11 cellular contexts compared by ENCODE assay signal in genomic region chr3:179973931-179974361, GRCh38.
DNase-seq lines count a peak whose midpoint lies in the region; ATAC-seq and TF ChIP-seq lines count a peak whose summit lies in the region.
"Had no signal": no experiment of that assay in that cellular context is flagged by ENCODE, and none has a peak within 500 bp of the region (broad histone marks: within the 10 kb centered on the region; RNA-seq: fewer than 3 reads in every experiment).

No MANE protein-coding gene starts in this region.

- H2AFZ ChIP-seq in hepatocyte: peak overlapping the region; percentile 33

- peaks cover 5 to 18% (median 8%) of the 10 kb centered on the region in 10 experiments; a peak in 16 of 20 replicates for H3K4me1 ChIP-seq in BLaER1 treated with 17β-estradiol and CSF1 and Interleukin-3, amounts not matched to agents 10 nM and 100 nM
- H3K4me1 ChIP-seq in hepatocyte (ENCODE audit: insufficient read depth) (no peaks in the 10 kb centered on the region), right atrium auricular region (no peaks in the 10 kb centered on the region)

- peaks cover 4% of the 10 kb centered on the region for H3K4me1 Mint-ChIP-seq in activated T-helper 17 cell treated with anti-CD3 and anti-CD28 coated beads, Interleukin-2, amount 50 U/mL, for 72 hours

- DNase-seq in NCI-H524 (lab: John Stamatoyannopoulos, UW) (peak; percentile 95 to 97), hepatocyte (ENCODE audit: low spot score) (peak; percentile 7), right atrium auricular region (ENCODE audit: low spot score) (no peak)

- H3K4me2 ChIP-seq in BLaER1 treated with 17β-estradiol and CSF1 and Interleukin-3, amounts not matched to agents 10 nM and 100 nM: peak overlapping the region in 10 of 11 experiments; percentile 2 to 63 (median 27); a peak in 15 of 22 replicates
- peak overlapping the region; percentile 15 for H3K4me2 ChIP-seq in hepatocyte

- H3K27ac ChIP-seq in BLaER1 treated with 17β-estradiol and CSF1 and Interleukin-3, amounts not matched to agents 10 nM and 100 nM: no peak overlapping the region
- H3K27ac ChIP-seq in hepatocyte: no peak overlapping the region
- no peak overlapping the region for H3K27ac ChIP-seq in right atrium auricular region
- H3K27ac ChIP-seq: C4-2B, HL-60, VCaP had no signal

- H3K4me3 Mint-ChIP-seq in activated T-helper 17 cell treated with anti-CD3 and anti-CD28 coated beads, Interleukin-2, amount 50 U/mL, for 72 hours: no peak overlapping the region

- no peaks in the 10 kb centered on the region for H3K27me3 ChIP-seq in BLaER1 treated with 17β-estradiol and CSF1 and Interleukin-3, amounts not matched to agents 10 nM and 100 nM
- H3K27me3 ChIP-seq in hepatocyte (no peaks in the 10 kb centered on the region), right atrium auricular region (no peaks in the 10 kb centered on the region)

- H3K9me2 ChIP-seq in hepatocyte (replicated peaks; ENCODE audit: insufficient read depth): no peaks in the 10 kb centered on the region

- WGBS in hepatocyte (ENCODE audit: low lambda C conversion rate, missing lambda C conversion rate): 28% methylated on average over 4 of the region's 4 CpGs

- no peak overlapping the region for H3K9ac ChIP-seq in BLaER1 treated with 17β-estradiol and CSF1 and Interleukin-3, amounts not matched to agents 10 nM and 100 nM

- H3K36me3 Mint-ChIP-seq in activated T-helper 17 cell treated with anti-CD3 and anti-CD28 coated beads, Interleukin-2, amount 50 U/mL, for 72 hours (ENCODE audit: low read depth): no peaks in the 10 kb centered on the region

- no peak overlapping the region for H3K27ac Mint-ChIP-seq in activated T-helper 17 cell treated with anti-CD3 and anti-CD28 coated beads, Interleukin-2, amount 50 U/mL, for 72 hours

- ATAC-seq in GM21528 (IDR thresholded peaks at IDR 0.05; ENCODE audit: low FRiP score, unreplicated experiment) (peak; percentile 63), HG02870 (IDR thresholded peaks at IDR 0.05; ENCODE audit: unreplicated experiment) (no peak), GM19397 (IDR thresholded peaks at IDR 0.05; ENCODE audit: unreplicated experiment) (no peak)
- ATAC-seq in activated T-helper 17 cell treated with anti-CD3 and anti-CD28 coated beads, Interleukin-2, amount 50 U/mL, for 72 hours (replicated peaks): no peak

- peaks cover 0 to 18% (median 0%) of the 10 kb centered on the region in 11 experiments; a peak in 9 of 22 replicates for H3K9me3 ChIP-seq in BLaER1 treated with 17β-estradiol and CSF1 and Interleukin-3, amounts not matched to agents 10 nM and 100 nM (replicated peaks in 1 of 11)
- no peaks in the 10 kb centered on the region for H3K9me3 ChIP-seq in hepatocyte (ENCODE audit: low read depth)
- H3K9me3 ChIP-seq in right atrium auricular region: no peaks in the 10 kb centered on the region

- H3K4me3 ChIP-seq in BLaER1 treated with 17β-estradiol and CSF1 and Interleukin-3, amounts not matched to agents 10 nM and 100 nM: no peak overlapping the region
- H3K4me3 ChIP-seq in hepatocyte: no peak overlapping the region
- H3K4me3 ChIP-seq in right atrium auricular region: no peak overlapping the region

- H3K36me3 ChIP-seq in BLaER1 treated with 17β-estradiol and CSF1 and Interleukin-3, amounts not matched to agents 10 nM and 100 nM: no peaks in the 10 kb centered on the region
- no peaks in the 10 kb centered on the region for H3K36me3 ChIP-seq in hepatocyte (replicated peaks; ENCODE audit: insufficient read depth, low read depth)
- no peaks in the 10 kb centered on the region for H3K36me3 ChIP-seq in right atrium auricular region

- peaks cover 18% of the 10 kb centered on the region for H3K27me3 Mint-ChIP-seq in activated T-helper 17 cell treated with anti-CD3 and anti-CD28 coated beads, Interleukin-2, amount 50 U/mL, for 72 hours

- H3K9me3 Mint-ChIP-seq in activated T-helper 17 cell treated with anti-CD3 and anti-CD28 coated beads, Interleukin-2, amount 50 U/mL, for 72 hours: no peaks in the 10 kb centered on the region

- TF ChIP-seq CTCF in hepatocyte (IDR thresholded peaks at IDR 0.05; ENCODE audit: poor library complexity) (no peak), right atrium auricular region (IDR thresholded peaks at IDR 0.05) (no peak)

- no peaks in the 10 kb centered on the region for H4K20me1 ChIP-seq in BLaER1 treated with 17β-estradiol and CSF1 and Interleukin-3, amounts not matched to agents 10 nM and 100 nM
- no peaks in the 10 kb centered on the region for H4K20me1 ChIP-seq in hepatocyte (ENCODE audit: insufficient read depth, poor library complexity, severe bottlenecking)

- H3K79me2 ChIP-seq in hepatocyte: no peaks in the 10 kb centered on the region
